Comparison of ENCODE assay signal across 29 cellular contexts in the genomic region with DNA sequence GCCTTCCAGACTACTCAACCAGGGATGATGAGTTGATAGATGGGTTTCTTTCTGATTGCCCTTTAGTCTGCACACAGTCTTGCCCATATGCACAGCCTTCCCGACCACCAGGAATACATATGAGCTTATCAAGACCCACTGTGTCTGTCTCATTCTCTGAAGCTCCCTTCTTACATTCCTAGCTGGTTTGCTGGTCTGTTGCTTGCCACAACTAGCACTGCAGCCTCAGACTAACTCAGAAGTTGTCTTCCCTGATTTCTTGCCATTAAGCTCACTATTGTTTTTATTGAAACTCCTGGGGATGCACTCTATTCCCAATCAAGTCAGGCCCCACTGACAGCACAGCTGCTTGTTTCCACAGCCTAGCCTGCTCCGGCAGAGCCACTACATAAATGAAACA.
"Had no signal": no experiment of that assay in that cellular context is flagged by ENCODE, and none has a peak within 500 bp of the region (broad histone marks: within the 10 kb centered on the region; RNA-seq: fewer than 3 reads in every experiment).

No MANE protein-coding gene starts in this region.

- H3K36me3 ChIP-seq: colonic mucosa, gastroesophageal sphincter, heart left ventricle, left lung, neutrophil, pancreas, right atrium auricular region, thoracic aorta, upper lobe of right lung had no signal

- H3K27ac Mint-ChIP-seq: activated CD4-positive, alpha-beta memory T cell treated with anti-CD3 and anti-CD28 coated beads for 36 hours; activated naive CD4-positive, alpha-beta T cell treated with anti-CD3 and anti-CD28 coated beads, Interleukin-2, amount 10 ng/mL, durations not matched to agents 7 days and 5 days; activated T-cell treated with anti-CD3 and anti-CD28 coated beads, Interleukin-2, amount 50 U/mL, for 72 hours; effector memory CD8-positive, alpha-beta T cell; naive thymus-derived CD4-positive, alpha-beta T cell; T-helper 1 cell treated with Interleukin-12 subunit alpha and Interleukin-12 subunit beta and Interleukin-4 antibody, amounts not matched to agents 30 μg/mL and 1 μg/mL, for 36 hours had no signal

- H3K4me1 Mint-ChIP-seq: activated naive CD4-positive, alpha-beta T cell treated with anti-CD3 and anti-CD28 coated beads, Interleukin-2, amount 10 ng/mL, durations not matched to agents 7 days and 5 days; central memory CD8-positive, alpha-beta T cell; naive thymus-derived CD4-positive, alpha-beta T cell had no signal

- H3K9me3 Mint-ChIP-seq: activated CD4-positive, alpha-beta memory T cell treated with anti-CD3 and anti-CD28 coated beads for 36 hours; activated naive CD4-positive, alpha-beta T cell treated with anti-CD3 and anti-CD28 coated beads, Interleukin-2, amount 10 ng/mL, durations not matched to agents 7 days and 5 days; activated T-cell treated with anti-CD3 and anti-CD28 coated beads, Interleukin-2, amount 50 U/mL, for 72 hours; effector memory CD8-positive, alpha-beta T cell; T-helper 1 cell treated with Interleukin-12 subunit alpha and Interleukin-12 subunit beta and Interleukin-4 antibody, amounts not matched to agents 30 μg/mL and 1 μg/mL, for 36 hours had no signal

- H3K4me1 ChIP-seq: colonic mucosa, gastroesophageal sphincter, left lung, pancreas, psoas muscle, right atrium auricular region, upper lobe of right lung had no signal

- H3K4me3 Mint-ChIP-seq: activated CD4-positive, alpha-beta memory T cell treated with anti-CD3 and anti-CD28 coated beads for 36 hours; activated naive CD4-positive, alpha-beta T cell treated with anti-CD3 and anti-CD28 coated beads, Interleukin-2, amount 10 ng/mL, durations not matched to agents 7 days and 5 days; activated T-cell treated with anti-CD3 and anti-CD28 coated beads, Interleukin-2, amount 50 U/mL, for 72 hours; central memory CD8-positive, alpha-beta T cell; effector memory CD8-positive, alpha-beta T cell; naive thymus-derived CD4-positive, alpha-beta T cell; T-helper 1 cell treated with Interleukin-12 subunit alpha and Interleukin-12 subunit beta and Interleukin-4 antibody, amounts not matched to agents 30 μg/mL and 1 μg/mL, for 36 hours had no signal

- H3K27me3 ChIP-seq: colonic mucosa, dorsolateral prefrontal cortex, gastroesophageal sphincter, heart left ventricle, left lung, neutrophil, pancreas, right atrium auricular region, upper lobe of right lung had no signal

- H3K27ac ChIP-seq: colonic mucosa, dorsolateral prefrontal cortex, gastroesophageal sphincter, heart left ventricle, left lung, neutrophil, pancreas, psoas muscle, right atrium auricular region, thoracic aorta, upper lobe of right lung had no signal

- H3K4me3 ChIP-seq: colonic mucosa, dorsolateral prefrontal cortex, gastroesophageal sphincter, heart left ventricle, left lung, lung, pancreas, psoas muscle, right atrium auricular region, thoracic aorta, upper lobe of right lung had no signal

- FAIRE-seq: endothelial cell of umbilical vein, pancreas had no signal

- H3K36me3 Mint-ChIP-seq: activated CD4-positive, alpha-beta memory T cell treated with anti-CD3 and anti-CD28 coated beads for 36 hours; activated naive CD4-positive, alpha-beta T cell treated with anti-CD3 and anti-CD28 coated beads, Interleukin-2, amount 10 ng/mL, durations not matched to agents 7 days and 5 days had no signal

- DNase-seq: activated CD4-positive, alpha-beta memory T cell treated with anti-CD3 and anti-CD28 coated beads for 36 hours; activated CD4-positive, alpha-beta T cell treated with anti-CD3 and anti-CD28 coated beads for 48 hours; activated CD4-positive, CD25-positive, alpha-beta regulatory T cell; activated effector memory CD4-positive, alpha-beta T cell treated with Interleukin-2 at 50 U/mL for 16 hours; activated naive CD4-positive, alpha-beta T cell treated with anti-CD3 and anti-CD28 coated beads, Interleukin-2, amount 10 ng/mL, durations not matched to agents 7 days and 5 days; activated T-cell treated with anti-CD3 and anti-CD28 coated beads, Interleukin-2, amount 50 U/mL, for 72 hours; anterior cingulate cortex; colonic mucosa; dorsolateral prefrontal cortex; effector memory CD8-positive, alpha-beta T cell; heart left ventricle; kidney glomerular epithelial cell; left lung; naive thymus-derived CD4-positive, alpha-beta T cell; pancreas; psoas muscle; stimulated activated CD4-positive, alpha-beta T cell treated with anti-CD3 and anti-CD28 coated beads, Interleukin-4, amount 100 ng/mL, for 24 hours; stimulated activated naive CD4-positive, alpha-beta T cell treated with Interleukin-2 at 50 U/mL for 16 hours; T1000; upper lobe of right lung had no signal

- H3K9me3 ChIP-seq: colonic mucosa, gastroesophageal sphincter, left lung, neutrophil, pancreas, psoas muscle, thoracic aorta, upper lobe of right lung had no signal

- H3K27me3 Mint-ChIP-seq: activated CD4-positive, alpha-beta memory T cell treated with anti-CD3 and anti-CD28 coated beads for 36 hours; activated naive CD4-positive, alpha-beta T cell treated with anti-CD3 and anti-CD28 coated beads, Interleukin-2, amount 10 ng/mL, durations not matched to agents 7 days and 5 days had no signal

- ATAC-seq: activated T-cell treated with anti-CD3 and anti-CD28 coated beads, Interleukin-2, amount 50 U/mL, for 72 hours; effector memory CD8-positive, alpha-beta T cell; esophagus mucosa; gastroesophageal sphincter; heart left ventricle; left lung; naive thymus-derived CD4-positive, alpha-beta T cell; pancreas; psoas muscle; upper lobe of right lung had no signal
